Comparison of ENCODE assay signal across 8 cellular contexts in genomic region chr3:40524571-40525285, GRCh38. TPM values are rescaled to one million over a fixed set of nuclear protein-coding genes. Genes with fewer than 3 reads are reported as not detected.
DNase-seq lines count a peak whose midpoint lies in the region; ATAC-seq lines count a peak whose summit lies in the region.

ZNF621 (plus strand) TSS chr3:40524960; CDS start chr3:40525841, 881 bp downstream.

- H3K27ac ChIP-seq in ectodermal cell (ENCODE audit: insufficient read depth, low read depth, low read length, poor library complexity, severe bottlenecking), result peak within 1 kb of the TSS; percentile 65

- no peaks in the 10 kb centered on the region for H3K27me3 ChIP-seq in ectodermal cell (ENCODE audit: control insufficient read depth, insufficient read depth, low read length, poor library complexity, severe bottlenecking)

- no peaks in the 10 kb centered on the region for H3K4me1 ChIP-seq in ectodermal cell (ENCODE audit: control insufficient read depth, insufficient read depth, low read length)

- H3K27me3 Mint-ChIP-seq in activated CD8-positive, alpha-beta T cell treated with anti-CD3 and anti-CD28 coated beads, Interleukin-2, amount 10 ng/mL, durations not matched to agents 7 days and 5 days (ENCODE audit: low read depth), result no peaks in the 10 kb centered on the region

- CTCF ChIA-PET in activated CD8-positive, alpha-beta T cell treated with anti-CD3 and anti-CD28 coated beads, Interleukin-2, amount 10 ng/mL, durations not matched to agents 7 days and 5 days (lab: Charles Lee), result interaction anchor here (0.9 to 1.8 kb wide), 5 partner anchors 19 to 216 kb away, joined by 3 to 4 read pairs (median 4); partner anchors contain the start of genes EIF1B and ZNF620

- no peaks in the 10 kb centered on the region for H3K9me3 Mint-ChIP-seq in activated CD8-positive, alpha-beta T cell treated with anti-CD3 and anti-CD28 coated beads, Interleukin-2, amount 10 ng/mL, durations not matched to agents 7 days and 5 days (ENCODE audit: insufficient read depth)

- peak within 1 kb of the TSS; percentile 93 for H3K4me3 Mint-ChIP-seq in activated CD8-positive, alpha-beta T cell treated with anti-CD3 and anti-CD28 coated beads, Interleukin-2, amount 10 ng/mL, durations not matched to agents 7 days and 5 days

- WGBS in ectodermal cell, 2 experiments, result 2% methylated on average over 59 of the region's 59 CpGs

- POLR2A ChIA-PET in activated CD8-positive, alpha-beta T cell treated with anti-CD3 and anti-CD28 coated beads, Interleukin-2, amount 10 ng/mL, durations not matched to agents 7 days and 5 days (lab: Charles Lee), result interaction anchor here (0.6 to 1.6 kb wide), 8 partner anchors 8 to 137 kb away, joined by 3 to 9 read pairs (median 4); partner anchors contain the start of genes RPL14 and ZNF620

- DNase-seq in CD1c-positive myeloid dendritic cell (ENCODE audit: extremely low spot score) (peak; percentile 92), GM19240 (ENCODE audit: insufficient read length, low spot score) (peak; percentile 77), NCI-H82 (lab: John Stamatoyannopoulos, UW) (peak; percentile 87), lung microvascular endothelial cell (ENCODE audit: low read depth in 2 of 2) (peak; percentile 90)
- peak; percentile 88 for DNase-seq in activated CD8-positive, alpha-beta T cell treated with anti-CD3 and anti-CD28 coated beads, Interleukin-2, amount 10 ng/mL, durations not matched to agents 7 days and 5 days
- peak; percentile 65 to 83 (median 75) for DNase-seq in stimulated activated CD4-positive, alpha-beta T cell treated with anti-CD3 and anti-CD28 coated beads, TNF-alpha, amount 100 ng/mL, for 48 hours (ENCODE audit: low read depth in 3 of 3)

- ATAC-seq in HG03457 (IDR thresholded peaks at IDR 0.05; ENCODE audit: unreplicated experiment), result peak; percentile 98
- peak; percentile 98 for ATAC-seq in activated CD8-positive, alpha-beta T cell treated with anti-CD3 and anti-CD28 coated beads, Interleukin-2, amount 10 ng/mL, durations not matched to agents 7 days and 5 days

- H3K36me3 Mint-ChIP-seq in activated CD8-positive, alpha-beta T cell treated with anti-CD3 and anti-CD28 coated beads, Interleukin-2, amount 10 ng/mL, durations not matched to agents 7 days and 5 days (ENCODE audit: low read depth), result peaks cover 38% of the 10 kb centered on the region

- peaks cover 6% of the 10 kb centered on the region for H3K36me3 ChIP-seq in ectodermal cell (ENCODE audit: control insufficient read depth, insufficient read depth, low read length)

- peaks cover 42% of the 10 kb centered on the region for H3K4me1 Mint-ChIP-seq in activated CD8-positive, alpha-beta T cell treated with anti-CD3 and anti-CD28 coated beads, Interleukin-2, amount 10 ng/mL, durations not matched to agents 7 days and 5 days (ENCODE audit: low read depth)

- H3K27ac Mint-ChIP-seq in activated CD8-positive, alpha-beta T cell treated with anti-CD3 and anti-CD28 coated beads, Interleukin-2, amount 10 ng/mL, durations not matched to agents 7 days and 5 days, result peak within 1 kb of the TSS; percentile 96

- H3K4me3 ChIP-seq in ectodermal cell (ENCODE audit: insufficient read depth, low read depth, low read length), result peak within 1 kb of the TSS; percentile 95

- H3K9me3 ChIP-seq in ectodermal cell (ENCODE audit: control insufficient read depth, low read length), result no peaks in the 10 kb centered on the region

RNA-seq across cellular contexts. Expression of gene ZNF621, which starts in this region (rescaled TPM):
- 10 to 100 TPM; 22.0 to 22.6 TPM for total RNA-seq in activated CD8-positive, alpha-beta T cell treated with anti-CD3 and anti-CD28 coated beads, Interleukin-2, amount 10 ng/mL, durations not matched to agents 7 days and 5 days
- polyA plus RNA-seq in ectodermal cell (2013, experiment 1 of 4), result 20.3 TPM
- polyA plus RNA-seq in ectodermal cell (2013, experiment 2 of 4), result 27.8 TPM
- polyA plus RNA-seq in ectodermal cell (2013, experiment 3 of 4), result 17.6 TPM
- polyA plus RNA-seq in ectodermal cell (2013, experiment 4 of 4), result 20.1 TPM
- total RNA-seq in lung microvascular endothelial cell, result 5.0 and 6.0 TPM in 2 replicates

Comparison
In these comparisons a context has a peak if more than half of its experiments do, and no peak if none do; other contexts are left out.
1. Peak in every context shown above with its lines: DNase-seq, ATAC-seq, H3K4me3 ChIP-seq and H3K27ac ChIP-seq.